Comparison of ENCODE assay signal across 19 cellular contexts in the genomic region with DNA sequence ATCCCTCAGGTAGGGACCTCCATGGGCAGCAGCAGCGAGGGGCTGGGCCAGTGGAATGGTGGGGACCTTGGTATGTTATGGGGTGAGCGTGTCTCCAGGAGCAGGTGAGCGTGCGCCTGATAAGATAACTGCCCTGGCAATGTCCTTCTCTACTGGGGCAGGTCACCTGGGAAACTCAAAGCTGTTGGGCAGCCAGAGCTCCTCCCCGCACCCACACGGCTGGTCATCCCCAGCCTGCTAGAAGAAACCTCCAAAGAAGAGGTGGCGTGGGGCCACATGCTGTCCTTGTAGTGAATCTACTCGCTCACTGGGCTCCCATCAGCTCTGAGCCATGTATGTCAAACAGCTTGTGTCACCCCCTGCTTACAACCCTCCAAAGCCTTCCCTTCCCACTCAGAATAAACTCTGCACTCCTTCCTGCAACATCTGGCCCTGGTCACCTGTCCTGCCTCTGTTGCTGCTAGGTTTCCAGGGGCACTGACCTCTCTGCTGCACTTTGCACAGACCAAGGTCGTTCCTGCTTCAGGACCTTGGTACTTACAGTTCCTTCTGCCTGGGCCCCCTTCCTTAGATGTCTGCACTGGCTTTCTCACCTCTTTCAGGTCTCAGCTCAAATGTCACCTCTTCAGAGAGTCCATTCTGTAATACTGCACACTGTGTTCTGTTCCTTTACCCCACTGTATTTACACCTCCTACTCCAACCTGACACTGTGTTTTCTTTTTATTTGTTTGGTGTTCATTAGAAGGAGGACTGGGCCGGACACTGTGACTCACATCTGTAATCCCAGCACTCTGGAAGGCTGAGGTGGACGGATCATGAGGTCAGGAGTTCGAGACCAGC.
"Had no signal": no experiment of that assay in that cellular context is flagged by ENCODE, and none has a peak within 500 bp of the region (broad histone marks: within the 10 kb centered on the region; RNA-seq: fewer than 3 reads in every experiment).

No MANE protein-coding gene starts in this region.

- H3K36me3 Mint-ChIP-seq: activated CD4-positive, alpha-beta memory T cell treated with anti-CD3 and anti-CD28 coated beads for 36 hours; WTC11 had no signal

- H3K36me3 ChIP-seq: ascending aorta, breast epithelium, left lung, prostate gland, right atrium auricular region, transverse colon, vagina had no signal

- H3K9me3 ChIP-seq: ascending aorta, breast epithelium, left lung, prostate gland, right atrium auricular region, transverse colon, vagina had no signal

- H3K4me3 ChIP-seq: ascending aorta, breast epithelium, left lung, prostate gland, right atrium auricular region, transverse colon, vagina had no signal

- H3K27ac Mint-ChIP-seq: activated CD4-positive, alpha-beta memory T cell treated with anti-CD3 and anti-CD28 coated beads for 36 hours; activated CD4-positive, alpha-beta T cell treated with anti-CD3 and anti-CD28 coated beads for 36 hours; stimulated activated naive CD8-positive, alpha-beta T cell treated with anti-CD3 and anti-CD28 coated beads, Interleukin-15, Interleukin-2, amounts not matched to agents 100 ng/mL and 50 ng/mL, for 24 hours; T-helper 2 cell treated with Interferon-gamma antibody and Interleukin-4, amounts not matched to agents 5 μg/mL and 100 μg/mL, for 36 hours; WTC11 had no signal

- H3K4me1 Mint-ChIP-seq: activated CD4-positive, alpha-beta T cell treated with anti-CD3 and anti-CD28 coated beads for 36 hours had no signal

- DNase-seq: activated CD4-positive, alpha-beta memory T cell treated with anti-CD3 and anti-CD28 coated beads for 36 hours; activated CD4-positive, alpha-beta T cell treated with anti-CD3 and anti-CD28 coated beads for 36 hours; activated naive CD4-positive, alpha-beta T cell treated with anti-CD3 and anti-CD28 coated beads, Interleukin-2, amount 50 U/mL, for 16 hours; cerebellar nuclear complex; cortex of kidney; erythroblast; head of caudate nucleus; kidney; left lung; midbrain; transverse colon had no signal

- H3K9me3 Mint-ChIP-seq: activated CD4-positive, alpha-beta memory T cell treated with anti-CD3 and anti-CD28 coated beads for 36 hours; stimulated activated naive CD8-positive, alpha-beta T cell treated with anti-CD3 and anti-CD28 coated beads, Interleukin-15, Interleukin-2, amounts not matched to agents 100 ng/mL and 50 ng/mL, for 24 hours; T-helper 2 cell treated with Interferon-gamma antibody and Interleukin-4, amounts not matched to agents 5 μg/mL and 100 μg/mL, for 36 hours; WTC11 had no signal

- H3K4me3 Mint-ChIP-seq: activated CD4-positive, alpha-beta memory T cell treated with anti-CD3 and anti-CD28 coated beads for 36 hours; activated CD4-positive, alpha-beta T cell treated with anti-CD3 and anti-CD28 coated beads for 36 hours; stimulated activated naive CD8-positive, alpha-beta T cell treated with anti-CD3 and anti-CD28 coated beads, Interleukin-15, Interleukin-2, amounts not matched to agents 100 ng/mL and 50 ng/mL, for 24 hours; T-helper 2 cell treated with Interferon-gamma antibody and Interleukin-4, amounts not matched to agents 5 μg/mL and 100 μg/mL, for 36 hours; WTC11 had no signal

- H3K27ac ChIP-seq: ascending aorta, breast epithelium, left lung, prostate gland, right atrium auricular region, transverse colon, vagina had no signal

- ATAC-seq: activated CD4-positive, alpha-beta T cell treated with anti-CD3 and anti-CD28 coated beads for 36 hours; left lung; WTC11 had no signal

- H3K27me3 ChIP-seq: ascending aorta, right atrium auricular region, vagina had no signal

- H3K4me1 ChIP-seq: ascending aorta, breast epithelium, left lung, prostate gland, right atrium auricular region, transverse colon, vagina had no signal
